Comparison of ENCODE assay signal across 8 cellular contexts in the genomic region with DNA sequence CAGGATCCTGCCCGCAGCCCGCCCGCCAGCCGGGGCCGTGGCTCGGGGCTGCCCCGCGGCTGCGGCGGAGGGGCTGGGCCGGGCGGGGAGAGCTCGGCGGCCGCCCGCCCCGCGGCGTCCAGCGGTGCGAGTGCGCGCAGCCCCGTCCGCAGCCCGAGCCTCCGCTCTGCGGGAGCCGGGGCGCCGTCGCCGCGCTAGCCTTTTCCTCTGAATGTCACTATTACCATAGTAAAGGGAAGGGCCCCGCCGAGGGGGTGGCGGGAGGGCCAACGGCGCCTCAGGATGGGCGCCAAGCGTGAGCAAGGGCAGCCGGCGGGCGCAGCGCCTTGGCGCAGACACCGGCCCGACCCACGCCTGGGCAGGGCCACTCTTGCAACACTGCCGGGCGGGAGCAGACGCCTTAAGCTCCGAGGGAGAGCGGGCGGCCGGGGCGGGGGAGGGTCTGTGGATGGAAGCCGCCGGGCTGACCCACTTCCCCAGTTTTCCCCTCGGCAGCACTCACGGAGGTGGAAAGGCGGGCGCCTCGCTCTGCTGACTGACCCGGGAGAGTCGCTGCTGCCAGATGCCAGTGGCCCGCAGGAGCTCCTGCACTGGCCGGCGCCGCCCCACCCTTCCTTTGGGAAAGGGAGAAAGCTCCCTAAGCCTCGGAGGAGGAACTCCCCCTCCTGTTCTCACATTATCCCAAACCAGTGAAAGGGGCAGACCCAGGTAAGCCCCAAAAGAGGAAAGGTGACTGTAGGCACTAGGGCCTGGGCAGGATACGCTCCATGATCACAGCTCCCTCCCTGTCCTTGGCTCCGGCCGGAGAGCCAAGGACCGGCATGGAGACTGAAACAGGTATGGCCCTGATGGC.
DNase-seq lines count a peak whose midpoint lies in the region; ATAC-seq and TF ChIP-seq lines count a peak whose summit lies in the region.

No MANE protein-coding gene starts in this region.

- peak overlapping the region; percentile 39 to 65 (median 52) for H3K4me3 ChIP-seq in BLaER1 treated with 17β-estradiol and CSF1 and Interleukin-3, amounts not matched to agents 10 nM and 100 nM
- peak overlapping the region; percentile 54 for H3K4me3 ChIP-seq in lower lobe of right lung

- intact Hi-C loops in lower lobe of right lung (cut with DNase I): no loop called here

- ATAC-seq in lower lobe of right lung (peak; percentile 94 to 95), HG03457 (IDR thresholded peaks at IDR 0.05; ENCODE audit: unreplicated experiment) (no peak)

- peaks cover 0 to 12% (median 7%) of the 10 kb centered on the region in 10 experiments; a peak in 8 of 20 replicates for H3K4me1 ChIP-seq in BLaER1 treated with 17β-estradiol and CSF1 and Interleukin-3, amounts not matched to agents 10 nM and 100 nM
- peaks cover 20% of the 10 kb centered on the region for H3K4me1 ChIP-seq in lower lobe of right lung

- peak overlapping the region; percentile 61 to 92 (median 74) for H3K4me2 ChIP-seq in BLaER1 treated with 17β-estradiol and CSF1 and Interleukin-3, amounts not matched to agents 10 nM and 100 nM

- H3K27me3 ChIP-seq in BLaER1 treated with 17β-estradiol and CSF1 and Interleukin-3, amounts not matched to agents 10 nM and 100 nM: peaks cover 42 to 63% (median 57%) of the 10 kb centered on the region in 11 experiments
- H3K27me3 ChIP-seq in lower lobe of right lung (ENCODE audit: low read depth): peaks cover 35% of the 10 kb centered on the region

- H4K20me1 ChIP-seq in BLaER1 treated with 17β-estradiol and CSF1 and Interleukin-3, amounts not matched to agents 10 nM and 100 nM: peaks cover 0 to 8% (median 0%) of the 10 kb centered on the region in 11 experiments; a peak in 2 of 22 replicates

- H3K9me3 ChIP-seq in BLaER1 treated with 17β-estradiol and CSF1 and Interleukin-3, amounts not matched to agents 10 nM and 100 nM (replicated peaks in 1 of 11): peaks cover 0 to 21% (median 4%) of the 10 kb centered on the region in 11 experiments; a peak in 4 of 22 replicates
- no peaks in the 10 kb centered on the region for H3K9me3 ChIP-seq in lower lobe of right lung

- DNase-seq in HT1080 (ENCODE audit: low read depth) (peak; percentile 14), SHP77 (lab: John Stamatoyannopoulos, UW) (peak; percentile 3 to 33), ecto neural progenitor cell (ENCODE audit: low spot score) (peak; percentile 83), lower lobe of right lung (peak; percentile 81), superior temporal gyrus (ENCODE audit: extremely low spot score) (peak; percentile 45)
- no peak for DNase-seq in stimulated activated CD4-positive, alpha-beta T cell treated with anti-CD3 and anti-CD28 coated beads, Interleukin-12 subunit alpha, Interleukin-12 subunit beta, amount 100 ng/mL, for 4 hours

- no peak overlapping the region for H3K27ac ChIP-seq in BLaER1 treated with 17β-estradiol and CSF1 and Interleukin-3, amounts not matched to agents 10 nM and 100 nM
- no peak overlapping the region for H3K27ac ChIP-seq in lower lobe of right lung

- peak overlapping the region in 3 of 11 experiments; percentile 23 to 43 (median 25); a peak in 2 of 22 replicates for H3K9ac ChIP-seq in BLaER1 treated with 17β-estradiol and CSF1 and Interleukin-3, amounts not matched to agents 10 nM and 100 nM

- H3K36me3 ChIP-seq in BLaER1 treated with 17β-estradiol and CSF1 and Interleukin-3, amounts not matched to agents 10 nM and 100 nM: no peaks in the 10 kb centered on the region
- no peaks in the 10 kb centered on the region for H3K36me3 ChIP-seq in lower lobe of right lung

- no peak for TF ChIP-seq CTCF in lower lobe of right lung (IDR thresholded peaks at IDR 0.05)
